Comparison of ENCODE assay signal across 8 cellular contexts in the genomic region with DNA sequence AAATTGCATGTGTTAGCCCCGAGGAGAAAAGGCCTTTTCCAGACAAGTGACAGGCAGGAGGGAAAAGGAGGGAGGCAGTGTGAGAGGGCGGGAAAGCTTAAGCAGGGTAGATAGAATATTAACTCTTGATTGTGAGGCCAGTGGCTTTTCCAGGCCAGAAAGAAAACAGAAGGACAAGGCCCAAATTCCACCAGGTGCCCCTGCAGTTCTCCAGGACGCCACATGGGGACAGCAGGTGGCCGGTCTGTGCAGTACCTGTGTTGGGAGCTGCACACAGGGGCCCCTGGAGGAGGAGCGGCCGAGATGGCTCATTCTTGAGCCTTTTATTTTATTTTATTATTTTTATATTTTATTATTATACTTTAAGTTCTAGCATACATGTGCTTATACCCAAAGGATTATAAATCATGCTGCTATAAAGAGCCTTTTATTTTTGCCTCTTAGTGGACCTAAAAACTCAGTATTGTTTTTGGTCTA.
DNase-seq lines count a peak whose midpoint lies in the region; ATAC-seq and TF ChIP-seq lines count a peak whose summit lies in the region.

No MANE protein-coding gene starts in this region.

- peak; percentile 81 to 84 for TF ChIP-seq RAD21 in liver (IDR thresholded peaks at IDR 0.05)

- H3K4me2 ChIP-seq in DND-41 (ENCODE audit: insufficient read depth, low read length), result no peak overlapping the region

- intact Hi-C loops in breast epithelium (cut with DNase I; ENCODE audit: low total_unique reads), result no loop called here
- intact Hi-C loops in vagina (cut with DNase I), result no loop called here

- no peak overlapping the region for H3K9ac ChIP-seq in DND-41 (ENCODE audit: low read depth, low read length)
- H3K9ac ChIP-seq in liver (ENCODE audit: low read depth in 1 of 2, low read length in 2 of 2), result no peak overlapping the region

- peak; percentile 70; the same call in 2 of the 3 replicates for ATAC-seq in DND-41 (ENCODE audit: insufficient read depth, low read depth)
- ATAC-seq in GM18858 (IDR thresholded peaks at IDR 0.05; ENCODE audit: unreplicated experiment), result no peak

- H3K79me2 ChIP-seq in DND-41 (ENCODE audit: insufficient read depth, low read length), result no peaks in the 10 kb centered on the region

- no peaks in the 10 kb centered on the region for H3K27me3 ChIP-seq in DND-41 (ENCODE audit: insufficient read depth, low read length, poor library complexity)
- no peaks in the 10 kb centered on the region for H3K27me3 ChIP-seq in H7 (ENCODE audit: control insufficient read depth, insufficient read depth, low read length)
- no peaks in the 10 kb centered on the region for H3K27me3 ChIP-seq in breast epithelium
- no peaks in the 10 kb centered on the region for H3K27me3 ChIP-seq in liver (ENCODE audit: control insufficient read depth in 4 of 4, insufficient read depth in 4 of 4, low read length in 3 of 4)
- no peaks in the 10 kb centered on the region for H3K27me3 ChIP-seq in vagina

- TF ChIP-seq CTCF in DND-41 (IDR thresholded peaks at IDR 0.05; ENCODE audit: borderline replicate concordance, extremely low read depth, low read length, poor library complexity, severe bottlenecking) (peak; percentile 78), RWPE1 (conservative IDR thresholded peaks at IDR 0.05; ENCODE audit: low read depth) (peak; percentile 97), breast epithelium (IDR thresholded peaks at IDR 0.05) (peak; percentile 66 to 88 (median 66)), liver (IDR thresholded peaks at IDR 0.05; ENCODE audit: low read depth, low read length, missing input control) (peak; percentile 91), vagina (IDR thresholded peaks at IDR 0.05) (peak; percentile 43 to 74 (median 49))

- WGBS in liver, result 46% methylated on average over 6 of the region's 6 CpGs

- peaks cover 70% of the 10 kb centered on the region for H3K36me3 ChIP-seq in DND-41 (ENCODE audit: insufficient read depth, low read length)
- H3K36me3 ChIP-seq in H7 (replicated peaks; ENCODE audit: control insufficient read depth, insufficient read depth, low read length), result no peaks in the 10 kb centered on the region
- no peaks in the 10 kb centered on the region for H3K36me3 ChIP-seq in breast epithelium
- peaks cover 2 to 46% (median 30%) of the 10 kb centered on the region in 4 donors for H3K36me3 ChIP-seq in liver (ENCODE audit: control insufficient read depth in 4 of 4, insufficient read depth in 3 of 4, low read depth in 1 of 4, low read length in 3 of 4)
- H3K36me3 ChIP-seq in vagina, result peaks cover 0 to 26% of the 10 kb centered on the region in 2 donors

- no peak overlapping the region for H2AFZ ChIP-seq in DND-41 (ENCODE audit: low read depth, low read length)

- no peak overlapping the region for H3K27ac ChIP-seq in DND-41 (ENCODE audit: low read length)
- H3K27ac ChIP-seq in RWPE1, result peak overlapping the region; percentile 63
- peak overlapping the region; percentile 64 to 67 for H3K27ac ChIP-seq in breast epithelium
- no peak overlapping the region for H3K27ac ChIP-seq in liver (ENCODE audit: low read depth in 1 of 2, low read length in 2 of 2)
- H3K27ac ChIP-seq in vagina, result peak overlapping the region; percentile 36

- peak; percentile 39 for DNase-seq in DND-41
- peak; percentile 77 for DNase-seq in H7
- peak; percentile 46 for DNase-seq in RWPE1 (ENCODE audit: low spot score)
- DNase-seq in breast epithelium (ENCODE audit: low spot score in 2 of 2), result no peak
- DNase-seq in vagina (ENCODE audit: extremely low spot score in 2 of 2), result no peak
- DNase-seq in CD1c-positive myeloid dendritic cell (ENCODE audit: extremely low spot score), result no peak

- peaks cover 21% of the 10 kb centered on the region for H4K20me1 ChIP-seq in DND-41 (ENCODE audit: insufficient read depth, low read length)

- no peak for TF ChIP-seq POLR2A in breast epithelium (IDR thresholded peaks at IDR 0.05)
- TF ChIP-seq POLR2A in vagina (IDR thresholded peaks at IDR 0.05), result no peak

- CTCF ChIA-PET in RWPE1 (lab: Yijun Ruan, JAX), result interaction anchor here (0.5 to 1.1 kb wide), 4 partner anchors 9 to 523 kb away, joined by 3 to 4 read pairs (median 3); no protein-coding TSS in a partner anchor

- POLR2A ChIA-PET in RWPE1 (lab: Yijun Ruan, JAX; ENCODE audit: low non-redundant PET), result no interaction called here

- H3K4me1 ChIP-seq in DND-41 (ENCODE audit: insufficient read depth, low read length) (no peaks in the 10 kb centered on the region), breast epithelium (no peaks in the 10 kb centered on the region), liver (ENCODE audit: control insufficient read depth in 4 of 4, insufficient read depth in 4 of 4, low read length in 3 of 4) (no peaks in the 10 kb centered on the region), vagina (peaks cover 25% of the 10 kb centered on the region)

- H3K4me3 ChIP-seq in DND-41 (ENCODE audit: low read depth in 1 of 2, low read length in 2 of 2), result no peak overlapping the region
- no peak overlapping the region for H3K4me3 ChIP-seq in H7 (ENCODE audit: insufficient read depth, low read depth, low read length)
- H3K4me3 ChIP-seq in breast epithelium, result no peak overlapping the region
- H3K4me3 ChIP-seq in liver (ENCODE audit: low read depth in 1 of 3, low read length in 3 of 3), result no peak overlapping the region
- H3K4me3 ChIP-seq in vagina, result no peak overlapping the region

- H3K9me3 ChIP-seq in DND-41 (ENCODE audit: insufficient read depth, low read length, severe bottlenecking), result no peaks in the 10 kb centered on the region
- H3K9me3 ChIP-seq in breast epithelium, result no peaks in the 10 kb centered on the region
- H3K9me3 ChIP-seq in liver (ENCODE audit: control insufficient read depth in 4 of 4, low read length in 3 of 4), result no peaks in the 10 kb centered on the region
- no peaks in the 10 kb centered on the region for H3K9me3 ChIP-seq in vagina

TF ChIP-seq in liver, 16 proteins besides CTCF, POLR2A, EP300 and RAD21:
- no peak for TF ChIP-seq REST (IDR thresholded peaks at IDR 0.05)
- TF ChIP-seq HNF4G (IDR thresholded peaks at IDR 0.05), result no peak
- TF ChIP-seq, protein P1, sequence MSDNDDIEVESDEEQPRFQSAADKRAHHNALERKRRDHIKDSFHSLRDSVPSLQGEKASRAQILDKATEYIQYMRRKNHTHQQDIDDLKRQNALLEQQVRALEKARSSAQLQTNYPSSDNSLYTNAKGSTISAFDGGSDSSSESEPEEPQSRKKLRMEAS (IDR thresholded peaks at IDR 0.05), result no peak
- no peak for TF ChIP-seq TAF1 (conservative IDR thresholded peaks at IDR 0.05)
- TF ChIP-seq ZBTB33 (IDR thresholded peaks at IDR 0.05), result no peak
- TF ChIP-seq HNF4A (conservative IDR thresholded peaks at IDR 0.05), result no peak
- TF ChIP-seq NR2F2 (IDR thresholded peaks at IDR 0.05), result no peak
- no peak for TF ChIP-seq FOXA2 (IDR thresholded peaks at IDR 0.05)
- no peak for TF ChIP-seq SP1 (IDR thresholded peaks at IDR 0.05)

Comparison
In these comparisons a context has a peak if more than half of its experiments do, and no peak if none do; other contexts are left out.
1. DNase-seq: peak in DND-41 (single experiment), H7 (single experiment) and RWPE1 (single experiment); none in breast epithelium (0 of 2), vagina (0 of 2) and CD1c-positive myeloid dendritic cell (single experiment).
2. H3K27ac ChIP-seq: peak in RWPE1 (single experiment), breast epithelium (2 of 2) and vagina (single experiment); none in DND-41 (single experiment) and liver (0 of 2).
3. Peak in every context shown above with its lines, with median percentiles within 50 percentile points of each other: CTCF ChIP-seq.